Comparison of ENCODE assay signal across 28 cellular contexts in genomic region chr7:44602576-44602910, GRCh38.
"Had no signal": no experiment of that assay in that cellular context is flagged by ENCODE, and none has a peak within 500 bp of the region (broad histone marks: within the 10 kb centered on the region; RNA-seq: fewer than 3 reads in every experiment).

No MANE protein-coding gene starts in this region.

- FAIRE-seq: endothelial cell of umbilical vein, islet of Langerhans had no signal

- DNase-seq: colonic mucosa; dermis blood vessel endothelial cell; effector memory CD4-positive, alpha-beta T cell; foreskin keratinocyte; heart right ventricle; hippocampal formation; left cardiac atrium; left ventricle myocardium inferior; lower lobe of right lung; naive thymus-derived CD8-positive, alpha-beta T cell; nephron progenitor cell; nucleus accumbens; stimulated activated CD4-positive, alpha-beta T cell treated with anti-CD3 and anti-CD28 coated beads, Interleukin-12 subunit alpha, Interleukin-12 subunit beta, amount 100 ng/mL, for 4 hours; stimulated activated CD4-positive, alpha-beta T cell treated with anti-CD3 and anti-CD28 coated beads, Interleukin-1b, Interleukin-23, amount 100 ng/mL, for 48 hours; stimulated activated CD4-positive, alpha-beta T cell treated with anti-CD3 and anti-CD28 coated beads, Interleukin-4, amount 100 ng/mL, for 1 hour; stimulated activated CD8-positive, alpha-beta memory T cell treated with anti-CD3 and anti-CD28 coated beads, Interleukin-4, amount 100 ng/mL, for 48 hours; stimulated activated naive CD4-positive, alpha-beta T cell treated with Interleukin-2 at 50 U/mL for 16 hours; stomach; thyroid gland had no signal

- H3K9me3 ChIP-seq: colonic mucosa, esophagus muscularis mucosa, gastroesophageal sphincter, heart right ventricle, left ventricle myocardium inferior, lower lobe of right lung, prostate gland, right atrium auricular region, stomach, thyroid gland had no signal

- H3K36me3 ChIP-seq: colonic mucosa, esophagus muscularis mucosa, gastroesophageal sphincter, heart right ventricle, left ventricle myocardium inferior, lower lobe of right lung, prostate gland, right atrium auricular region, stomach, thyroid gland had no signal

- H3K27ac Mint-ChIP-seq: nephron progenitor cell, type B pancreatic cell had no signal

- H3K4me1 ChIP-seq: colonic mucosa, foreskin keratinocyte, prostate gland had no signal

- H3K27ac ChIP-seq: colonic mucosa, esophagus muscularis mucosa, foreskin keratinocyte, gastroesophageal sphincter, heart right ventricle, left ventricle myocardium inferior, lower lobe of right lung, prostate gland, right atrium auricular region, stomach, thyroid gland had no signal

- H3K4me3 Mint-ChIP-seq: naive thymus-derived CD8-positive, alpha-beta T cell; nephron progenitor cell; type B pancreatic cell had no signal

- H3K4me2 ChIP-seq: smooth muscle cell had no signal

- ATAC-seq: foreskin keratinocyte; gastroesophageal sphincter; heart right ventricle; left cardiac atrium; lower lobe of right lung; naive thymus-derived CD8-positive, alpha-beta T cell; sciatic nerve had no signal

- H3K9me3 Mint-ChIP-seq: naive thymus-derived CD8-positive, alpha-beta T cell; nephron progenitor cell; type B pancreatic cell had no signal

- H3K27me3 ChIP-seq: colonic mucosa, esophagus muscularis mucosa, foreskin keratinocyte, gastroesophageal sphincter, heart right ventricle, right atrium auricular region, stomach, thyroid gland had no signal

- H3K4me3 ChIP-seq: colonic mucosa, esophagus muscularis mucosa, gastroesophageal sphincter, heart right ventricle, left ventricle myocardium inferior, lower lobe of right lung, prostate gland, right atrium auricular region, smooth muscle cell, stomach, thyroid gland had no signal
